8 cellular contexts compared by ENCODE assay signal in genomic region chr7:98168904-98169621, GRCh38. TPM values are rescaled to one million over a fixed set of nuclear protein-coding genes. Genes with fewer than 3 reads are reported as not detected.
"Had no signal": no experiment of that assay in that cellular context is flagged by ENCODE, and none has a peak within 500 bp of the region (broad histone marks: within the 10 kb centered on the region; RNA-seq: fewer than 3 reads in every experiment).

No MANE protein-coding gene starts in this region.

- H3K27me3 ChIP-seq: right lobe of liver, upper lobe of right lung had no signal

- H3K36me3 ChIP-seq: prostate gland, right lobe of liver had no signal

- H3K27me3 Mint-ChIP-seq: activated CD4-positive, alpha-beta T cell treated with anti-CD3 and anti-CD28 coated beads, Interleukin-2, amount 10 ng/mL, durations not matched to agents 24 days and 14 days had no signal

- H3K4me3 ChIP-seq: lower lobe of right lung, prostate gland, right lobe of liver, upper lobe of right lung had no signal

- H3K4me3 Mint-ChIP-seq: activated CD4-positive, alpha-beta T cell treated with anti-CD3 and anti-CD28 coated beads, Interleukin-2, amount 10 ng/mL, durations not matched to agents 24 days and 14 days; mesothelial cell of epicardium; stimulated activated naive B cell treated with anti-CD40 and anti-IgM and Interleukin-4, amounts not matched to agents 10 μg/mL and 1 μg/mL and 100 μg/mL, for 72 hours had no signal

- H3K9me3 Mint-ChIP-seq: activated CD4-positive, alpha-beta T cell treated with anti-CD3 and anti-CD28 coated beads, Interleukin-2, amount 10 ng/mL, durations not matched to agents 24 days and 14 days; activated T-helper 2 cell treated with anti-CD3 and anti-CD28 coated beads, Interferon-gamma antibody, Interleukin-2, Interleukin-4, amounts not matched to agents 10 μg/mL and 5 μg/mL and 100 μg/mL, durations not matched to agents 14 hours and 24 hours and 36 hours; mesothelial cell of epicardium; stimulated activated naive B cell treated with anti-CD40 and anti-IgM and Interleukin-4, amounts not matched to agents 10 μg/mL and 1 μg/mL and 100 μg/mL, for 72 hours had no signal

- H3K27ac ChIP-seq: lower lobe of right lung, right lobe of liver, upper lobe of right lung had no signal

- H3K9me3 ChIP-seq: lower lobe of right lung, prostate gland, right lobe of liver, upper lobe of right lung had no signal

- DNase-seq: lower lobe of right lung, upper lobe of right lung had no signal

- H3K27ac Mint-ChIP-seq: activated CD4-positive, alpha-beta T cell treated with anti-CD3 and anti-CD28 coated beads, Interleukin-2, amount 10 ng/mL, durations not matched to agents 24 days and 14 days; activated T-helper 2 cell treated with anti-CD3 and anti-CD28 coated beads, Interferon-gamma antibody, Interleukin-2, Interleukin-4, amounts not matched to agents 10 μg/mL and 5 μg/mL and 100 μg/mL, durations not matched to agents 14 hours and 24 hours and 36 hours; mesothelial cell of epicardium; stimulated activated naive B cell treated with anti-CD40 and anti-IgM and Interleukin-4, amounts not matched to agents 10 μg/mL and 1 μg/mL and 100 μg/mL, for 72 hours had no signal

- H3K4me1 ChIP-seq: upper lobe of right lung had no signal

RNA-seq across cellular contexts. Expression of gene BHLHA15, which starts 42.2 kb away (rescaled TPM):
- total RNA-seq: mesothelial cell of epicardium had no signal
